8 cellular contexts compared by ENCODE assay signal in the genomic region with DNA sequence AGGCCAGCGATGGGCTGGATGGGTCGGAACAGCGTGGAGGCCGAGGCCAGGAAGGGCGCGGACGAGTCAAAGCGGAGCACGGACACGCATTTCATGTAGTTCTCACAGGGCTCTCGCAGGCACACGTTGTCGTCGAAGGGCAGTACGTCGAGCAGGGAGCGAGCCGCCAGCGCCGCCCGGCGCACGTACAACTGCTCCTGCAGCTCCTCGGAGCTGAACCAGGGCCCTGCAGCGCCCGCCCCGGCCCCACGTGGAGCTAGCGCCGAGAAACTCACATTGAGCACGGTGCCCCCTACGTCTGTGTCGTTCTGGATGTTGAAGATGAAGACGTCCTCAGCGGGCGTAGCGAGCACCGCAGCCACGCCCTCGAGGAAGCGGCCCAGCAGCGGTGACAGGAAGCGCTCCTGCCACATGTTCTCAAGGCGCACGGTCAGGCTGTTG. TPM values are rescaled to one million over a fixed set of nuclear protein-coding genes. Genes with fewer than 3 reads are reported as not detected.
DNase-seq lines count a peak whose midpoint lies in the region; ATAC-seq and TF ChIP-seq lines count a peak whose summit lies in the region.

No MANE protein-coding gene starts in this region.

- POLR2A ChIA-PET in Panc1 (lab: Charles Lee) = no interaction called here

- H4K20me1 ChIP-seq in BLaER1 treated with 17β-estradiol and CSF1 and Interleukin-3, amounts not matched to agents 10 nM and 100 nM = peaks cover 0 to 35% (median 8%) of the 10 kb centered on the region in 11 experiments; a peak in 13 of 22 replicates

- peak overlapping the region in 7 of 11 experiments; percentile 4 to 57 (median 51); a peak in 8 of 22 replicates for H3K27ac ChIP-seq in BLaER1 treated with 17β-estradiol and CSF1 and Interleukin-3, amounts not matched to agents 10 nM and 100 nM
- H3K27ac ChIP-seq in Panc1 (ENCODE audit: low read length) (0 out of 2 replicates have a peak overlapping the region, but pooled peaks have one; percentile 17), parathyroid adenoma (no peak overlapping the region)

- no peaks in the 10 kb centered on the region for H3K36me3 ChIP-seq in BLaER1 treated with 17β-estradiol and CSF1 and Interleukin-3, amounts not matched to agents 10 nM and 100 nM
- no peaks in the 10 kb centered on the region for H3K36me3 ChIP-seq in Panc1 (ENCODE audit: control insufficient read depth, insufficient read depth, low read length)
- no peaks in the 10 kb centered on the region for H3K36me3 ChIP-seq in parathyroid adenoma (ENCODE audit: control insufficient read depth, insufficient read depth, low read length)

- DNase-seq in Panc1 (ENCODE audit: low read depth, low spot score) (no peak), dermis blood vessel endothelial cell (peak; percentile 32), DMS153 (lab: John Stamatoyannopoulos, UW) (no peak), NCI-H1105 (lab: John Stamatoyannopoulos, UW) (no peak)
- no peak for DNase-seq in NK-92 treated with Interleukin-12 subunit alpha and Interleukin-12 subunit beta, amount 100 ng/mL, for 24 hours (lab: John Stamatoyannopoulos, UW)

- no peaks in the 10 kb centered on the region for H3K9me3 ChIP-seq in BLaER1 treated with 17β-estradiol and CSF1 and Interleukin-3, amounts not matched to agents 10 nM and 100 nM (replicated peaks in 1 of 11)
- H3K9me3 ChIP-seq in Panc1 (ENCODE audit: control insufficient read depth, insufficient read depth, low read depth, low read length) (no peaks in the 10 kb centered on the region), parathyroid adenoma (ENCODE audit: control insufficient read depth, low read length) (no peaks in the 10 kb centered on the region)

- no TSS peak for BruUV-seq in Panc1 (replicated peaks; lab: Mats Ljungman, UMichigan)

- H3K79me2 ChIP-seq in parathyroid adenoma = peaks cover 5% of the 10 kb centered on the region

- peak overlapping the region; percentile 46 for H2AFZ ChIP-seq in parathyroid adenoma

- peaks cover 5 to 37% (median 27%) of the 10 kb centered on the region in 10 experiments; a peak in 19 of 20 replicates for H3K4me1 ChIP-seq in BLaER1 treated with 17β-estradiol and CSF1 and Interleukin-3, amounts not matched to agents 10 nM and 100 nM
- H3K4me1 ChIP-seq in Panc1 (ENCODE audit: control insufficient read depth, insufficient read depth, low read length) = no peaks in the 10 kb centered on the region
- no peaks in the 10 kb centered on the region for H3K4me1 ChIP-seq in parathyroid adenoma

- H3K4me3 ChIP-seq in BLaER1 treated with 17β-estradiol and CSF1 and Interleukin-3, amounts not matched to agents 10 nM and 100 nM = peak overlapping the region; percentile 58 to 75 (median 65); a peak in 19 of 20 replicates
- H3K4me3 ChIP-seq in Panc1 (ENCODE audit: low read depth in 2 of 2, low read length in 2 of 2) = no peak overlapping the region
- peak overlapping the region; percentile 50 for H3K4me3 ChIP-seq in parathyroid adenoma (ENCODE audit: low read depth, low read length)

- H3K9ac ChIP-seq in BLaER1 treated with 17β-estradiol and CSF1 and Interleukin-3, amounts not matched to agents 10 nM and 100 nM = peak overlapping the region in 9 of 11 experiments; percentile 37 to 74 (median 65); a peak in 15 of 22 replicates
- no peak overlapping the region for H3K9ac ChIP-seq in parathyroid adenoma

- in situ Hi-C loops in Panc1 (cut with HindIII; ENCODE audit: low pct_unique_long_range_greater_than_20kb, low sequenced_read_pairs) = no loop called here

- H3K4me2 ChIP-seq in BLaER1 treated with 17β-estradiol and CSF1 and Interleukin-3, amounts not matched to agents 10 nM and 100 nM = peak overlapping the region; percentile 82 to 95 (median 92)
- H3K4me2 ChIP-seq in parathyroid adenoma (ENCODE audit: low read length) = peak overlapping the region; percentile 80

- ATAC-seq in Panc1 (no peak), GM21360 (IDR thresholded peaks at IDR 0.05; ENCODE audit: unreplicated experiment) (no peak)

- TF ChIP-seq CTCF in Panc1 (IDR thresholded peaks at IDR 0.05) (no peak), parathyroid adenoma (IDR thresholded peaks at IDR 0.05) (no peak)

- peaks cover 0 to 24% (median 5%) of the 10 kb centered on the region in 11 experiments; a peak in 8 of 22 replicates for H3K27me3 ChIP-seq in BLaER1 treated with 17β-estradiol and CSF1 and Interleukin-3, amounts not matched to agents 10 nM and 100 nM
- H3K27me3 ChIP-seq in Panc1 (ENCODE audit: control insufficient read depth, insufficient read depth, low read length) (no peaks in the 10 kb centered on the region), parathyroid adenoma (ENCODE audit: control insufficient read depth, insufficient read depth, low read length) (no peaks in the 10 kb centered on the region)

- intact Hi-C loops in Panc1 (cut with micrococcal nuclease; ENCODE audit: unreplicated experiment) = no loop called here

- CTCF ChIA-PET in Panc1 (lab: Charles Lee) = no interaction called here

RNA-seq across cellular contexts. Expression of a gene that starts 5.8 kb away (rescaled TPM):
- total RNA-seq in Panc1 (2021; ENCODE audit: unreplicated experiment) (7.7 TPM), dermis blood vessel endothelial cell (0.17 and 0.47 TPM in 2 replicates)
- 10.8 TPM for polyA plus RNA-seq in Panc1 (2012; ENCODE audit: insufficient read length)

RNA-seq across cellular contexts. Expression of a gene that starts 21.6 kb away (rescaled TPM):
- total RNA-seq in Panc1 (2021; ENCODE audit: unreplicated experiment) (36.3 TPM), dermis blood vessel endothelial cell (23.9 and 27.7 TPM in 2 replicates)
- 32.3 TPM for polyA plus RNA-seq in Panc1 (2012; ENCODE audit: insufficient read length)

RNA-seq across cellular contexts. Expression of a gene that starts 28.9 kb away (rescaled TPM):
- total RNA-seq in Panc1 (2021; ENCODE audit: unreplicated experiment) (26.8 TPM), dermis blood vessel endothelial cell (6.3 and 8.9 TPM in 2 replicates)
- 33.1 TPM for polyA plus RNA-seq in Panc1 (2012; ENCODE audit: insufficient read length)

RNA-seq across cellular contexts. Expression of a gene that starts 35.3 kb away (rescaled TPM):
- total RNA-seq in Panc1 (2021; ENCODE audit: unreplicated experiment) = not detected
- 0.34 TPM for polyA plus RNA-seq in Panc1 (2012; ENCODE audit: insufficient read length)
- not detected in 2 replicates for total RNA-seq in dermis blood vessel endothelial cell

RNA-seq across cellular contexts. Expression of a gene that starts 47.4 kb away (rescaled TPM):
- 227 TPM for total RNA-seq in Panc1 (2021; ENCODE audit: unreplicated experiment)
- 288 TPM for polyA plus RNA-seq in Panc1 (2012; ENCODE audit: insufficient read length)
- 288 and 371 TPM in 2 replicates for total RNA-seq in dermis blood vessel endothelial cell

Comparison
In these comparisons a context has a peak if more than half of its experiments do, and no peak if none do; other contexts are left out.
1. H3K4me3 ChIP-seq: peak in BLaER1 treated with 17β-estradiol and CSF1 and Interleukin-3, amounts not matched to agents 10 nM and 100 nM (10 of 10) and parathyroid adenoma (single experiment); none in Panc1 (0 of 2).